26 cellular contexts compared by ENCODE assay signal in genomic region chr14:23608454-23608853, GRCh38. TPM values are rescaled to one million over a fixed set of nuclear protein-coding genes. Genes with fewer than 3 reads are reported as not detected.
A peak's percentile ranks its signal among the peaks of the same experiment; 100 is the strongest.
DNase-seq lines count a peak whose midpoint lies in the region; ATAC-seq and TF ChIP-seq lines count a peak whose summit lies in the region.
"Had no signal": no experiment of that assay in that cellular context is flagged by ENCODE, and none has a peak within 500 bp of the region (broad histone marks: within the 10 kb centered on the region; RNA-seq: fewer than 3 reads in every experiment).

No MANE protein-coding gene starts in this region.

- H3K9me3 ChIP-seq in right atrium auricular region, result no peaks in the 10 kb centered on the region
- no peaks in the 10 kb centered on the region for H3K9me3 ChIP-seq in thyroid gland
- no peaks in the 10 kb centered on the region for H3K9me3 ChIP-seq in suprapubic skin
- H3K9me3 ChIP-seq: Caco-2, prostate gland, upper lobe of right lung had no signal

- H3K4me1 ChIP-seq in right atrium auricular region (no peaks in the 10 kb centered on the region), thyroid gland (peaks cover 0 to 2% of the 10 kb centered on the region in 2 donors), suprapubic skin (no peaks in the 10 kb centered on the region)
- H3K4me1 ChIP-seq: neural progenitor cell, prostate gland, upper lobe of right lung had no signal

- 10 to 22% methylated on average over 1 of the region's 1 CpG for WGBS in thyroid gland, 2 donors
- 45% methylated on average over 1 of the region's 1 CpG for WGBS in suprapubic skin

- no peak overlapping the region for H3K27ac Mint-ChIP-seq in chondrocyte (ENCODE audit: unreplicated experiment)
- H3K27ac Mint-ChIP-seq: activated T-helper 1 cell treated with anti-CD3 and anti-CD28 coated beads, Interleukin-12 subunit alpha, Interleukin-12 subunit beta, Interleukin-2, Interleukin-4 antibody, amounts not matched to agents 30 ng/mL and 10 ng/mL and 1 ng/mL, durations not matched to agents 14 hours and 24 hours and 36 hours; H9; mesothelial cell of epicardium; neural progenitor cell had no signal

- ATAC-seq in Right ventricle myocardium inferior (peak; percentile 83), left lobe of liver (peak; percentile 63), GM19328 (IDR thresholded peaks at IDR 0.05; ENCODE audit: unreplicated experiment) (no peak)
- ATAC-seq: activated naive CD4-positive, alpha-beta T cell treated with anti-CD3 and anti-CD28 coated beads, Interleukin-2, amount 50 U/mL, for 72 hours; SK-N-SH treated with all-trans-retinoic acid at 6 μM for 48 hours; upper lobe of right lung had no signal

- no peaks in the 10 kb centered on the region for H3K27me3 ChIP-seq in right atrium auricular region
- no peaks in the 10 kb centered on the region for H3K27me3 ChIP-seq in thyroid gland
- H3K27me3 ChIP-seq in suprapubic skin, result no peaks in the 10 kb centered on the region
- H3K27me3 ChIP-seq: neural progenitor cell, upper lobe of right lung had no signal

- H3K27ac ChIP-seq in right atrium auricular region (no peak overlapping the region), thyroid gland (no peak overlapping the region), suprapubic skin (no peak overlapping the region)
- H3K27ac ChIP-seq: KMS-11, neural progenitor cell, prostate gland, RWPE1, upper lobe of right lung had no signal

- TF ChIP-seq POLR2A in thyroid gland (IDR thresholded peaks at IDR 0.05), result no peak
- TF ChIP-seq POLR2A in suprapubic skin (IDR thresholded peaks at IDR 0.05), result no peak

- intact Hi-C loops in Right ventricle myocardium inferior (cut with DNase I), result no loop called here
- intact Hi-C loops in thyroid gland (cut with DNase I), result no loop called here

- H3K36me3 ChIP-seq in right atrium auricular region (no peaks in the 10 kb centered on the region), thyroid gland (no peaks in the 10 kb centered on the region), suprapubic skin (no peaks in the 10 kb centered on the region)
- H3K36me3 ChIP-seq: neural progenitor cell, prostate gland, upper lobe of right lung had no signal

- H3K4me3 ChIP-seq in right atrium auricular region, result no peak overlapping the region
- no peak overlapping the region for H3K4me3 ChIP-seq in thyroid gland (replicated peaks in 1 of 3)
- H3K4me3 ChIP-seq in suprapubic skin, result no peak overlapping the region
- H3K4me3 ChIP-seq: neural progenitor cell, prostate gland, upper lobe of right lung had no signal

- H3K27me3 Mint-ChIP-seq in chondrocyte (ENCODE audit: low read depth), result peaks cover 20% of the 10 kb centered on the region

- H3K4me1 Mint-ChIP-seq in chondrocyte (ENCODE audit: low read depth), result peaks cover 9% of the 10 kb centered on the region
- H3K4me1 Mint-ChIP-seq: H9, mesothelial cell of epicardium, neural progenitor cell had no signal

- no peak overlapping the region for H3K4me3 Mint-ChIP-seq in chondrocyte (ENCODE audit: unreplicated experiment)
- H3K4me3 Mint-ChIP-seq: activated T-helper 1 cell treated with anti-CD3 and anti-CD28 coated beads, Interleukin-12 subunit alpha, Interleukin-12 subunit beta, Interleukin-2, Interleukin-4 antibody, amounts not matched to agents 30 ng/mL and 10 ng/mL and 1 ng/mL, durations not matched to agents 14 hours and 24 hours and 36 hours; central memory CD8-positive, alpha-beta T cell; H9; mesothelial cell of epicardium; neural progenitor cell had no signal

- H3K36me3 Mint-ChIP-seq in chondrocyte (ENCODE audit: low read depth), result no peaks in the 10 kb centered on the region
- H3K36me3 Mint-ChIP-seq: mesothelial cell of epicardium, neural progenitor cell had no signal

- H3K9me3 Mint-ChIP-seq in chondrocyte (ENCODE audit: low read depth), result no peaks in the 10 kb centered on the region

- TF ChIP-seq CTCF in right atrium auricular region (IDR thresholded peaks at IDR 0.05), result no peak
- no peak for TF ChIP-seq CTCF in thyroid gland (IDR thresholded peaks at IDR 0.05)
- TF ChIP-seq CTCF in suprapubic skin (IDR thresholded peaks at IDR 0.05), result no peak
- TF ChIP-seq CTCF in chondrocyte (IDR thresholded peaks at IDR 0.05), result no peak

- DNase-seq in Right ventricle myocardium inferior (ENCODE audit: missing footprints) (no peak), right atrium auricular region (ENCODE audit: low spot score) (no peak), NCI-H524 treated with DMSO at 0.1 percent for 48 hours (lab: John Stamatoyannopoulos, UW) (peak; percentile 15), left lobe of liver (ENCODE audit: low spot score) (peak; percentile 88), thyroid gland (peak; percentile 57 to 85), suprapubic skin (ENCODE audit: low spot score in 2 of 2) (no peak), chondrocyte (ENCODE audit: low spot score) (no peak)
- DNase-seq: activated CD4-positive, alpha-beta T cell treated with anti-CD3 and anti-CD28 coated beads for 48 hours; Caco-2; H9; NCI-H146; NCI-H69; stimulated activated CD8-positive, alpha-beta memory T cell treated with anti-CD3 and anti-CD28 coated beads, Interleukin-4, amount 100 ng/mL, for 48 hours; upper lobe of right lung had no signal

- no peak for TF ChIP-seq EP300 in suprapubic skin (IDR thresholded peaks at IDR 0.05)

RNA-seq across cellular contexts. Expression of gene DHRS2, which starts 27.7 kb away (rescaled TPM):
- total RNA-seq in Right ventricle myocardium inferior (not detected), right atrium auricular region (not detected), left lobe of liver (6.2 TPM), thyroid gland (not detected), suprapubic skin (1 to 10 TPM in 2 of 4 donors, under 1 TPM in 2; 0.21 to 2.6 (median 1.3) TPM), chondrocyte (not detected in 3 replicates)
- total RNA-seq: subcutaneous adipose tissue had no signal

RNA-seq across cellular contexts. Expression of gene JPH4, which starts 29.9 kb away (rescaled TPM):
- 0.24 TPM for total RNA-seq in Right ventricle myocardium inferior
- under 1 TPM in 1 of 2 donors, not detected in 1; 0.39 TPM for total RNA-seq in right atrium auricular region
- 0.10 TPM for total RNA-seq in left lobe of liver
- total RNA-seq in thyroid gland, result under 1 TPM in 3 of 4 donors, not detected in 1; 0.11 to 0.54 (median 0.27) TPM
- total RNA-seq in suprapubic skin, result under 1 TPM in 3 of 4 donors, not detected in 1; 0.30 to 0.60 (median 0.30) TPM
- 0.20 TPM in 1 of 3 replicates, not detected in the others for total RNA-seq in chondrocyte
- total RNA-seq: activated naive CD4-positive, alpha-beta T cell treated with anti-CD3 and anti-CD28 coated beads, Interleukin-2, amount 50 U/mL, for 72 hours; activated T-helper 1 cell treated with anti-CD3 and anti-CD28 coated beads, Interleukin-12 subunit alpha, Interleukin-12 subunit beta, Interleukin-2, Interleukin-4 antibody, amounts not matched to agents 30 ng/mL and 10 ng/mL and 1 ng/mL, durations not matched to agents 14 hours and 24 hours and 36 hours; Caco-2; T-helper 2 cell treated with Interferon-gamma antibody and Interleukin-4, amounts not matched to agents 100 ng/mL and 5 ng/mL, for 36 hours had no signal

RNA-seq across cellular contexts. Expression of gene AP1G2, which starts 40.9 kb away (rescaled TPM):
- total RNA-seq in Right ventricle myocardium inferior (15.5 TPM), right atrium auricular region (10 to 100 TPM in 1 of 2 donors, 1 to 10 TPM in 1; 6.6 to 18.8 TPM), left lobe of liver (19.3 TPM), thyroid gland (100 to 1,000 TPM in 3 of 4 donors, 10 to 100 TPM in 1; 71.6 to 128 (median 114) TPM), suprapubic skin (100 to 1,000 TPM; 117 to 415 (median 150) TPM), chondrocyte (16.4 to 27.3 TPM (median 18.5 TPM) in 3 replicates)

RNA-seq across cellular contexts. Expression of gene THTPA, which starts 52.4 kb away (rescaled TPM):
- total RNA-seq in Right ventricle myocardium inferior, result 16.0 TPM
- 10 to 100 TPM; 22.6 to 27.3 TPM for total RNA-seq in right atrium auricular region
- total RNA-seq in left lobe of liver, result 11.1 TPM
- total RNA-seq in thyroid gland, result 10 to 100 TPM; 15.3 to 48.1 (median 28.3) TPM
- total RNA-seq in suprapubic skin, result 10 to 100 TPM in 2 of 4 donors, 1 to 10 TPM in 2; 7.0 to 16.7 (median 11.8) TPM
- 11.8 to 21.6 TPM (median 12.3 TPM) in 3 replicates for total RNA-seq in chondrocyte

RNA-seq across cellular contexts. Expression of gene ZFHX2, which starts 56.9 kb away (rescaled TPM):
- 0.60 TPM for total RNA-seq in Right ventricle myocardium inferior
- under 1 TPM; 0.59 to 0.85 TPM for total RNA-seq in right atrium auricular region
- total RNA-seq in left lobe of liver, result 0.81 TPM
- 1 to 10 TPM in 3 of 4 donors, under 1 TPM in 1; 0.46 to 2.3 (median 1.4) TPM for total RNA-seq in thyroid gland
- total RNA-seq in suprapubic skin, result 1 to 10 TPM in 1 of 4 donors, under 1 TPM in 3; 0.16 to 1.4 (median 0.56) TPM
- 5.9 to 11.8 TPM (median 9.8 TPM) in 3 replicates for total RNA-seq in chondrocyte

Comparison
In these comparisons a context has a peak if more than half of its experiments do, and no peak if none do; other contexts are left out.
1. DNase-seq: peak in NCI-H524 treated with DMSO at 0.1 percent for 48 hours (single experiment), left lobe of liver (single experiment) and thyroid gland (2 of 2); none in Right ventricle myocardium inferior (single experiment), right atrium auricular region (single experiment), suprapubic skin (0 of 2) and chondrocyte (single experiment).